Comparison of ENCODE assay signal across 20 cellular contexts in genomic region chr19:5314907-5315298, GRCh38. TPM values are rescaled to one million over a fixed set of nuclear protein-coding genes. Genes with fewer than 3 reads are reported as not detected.
A peak's percentile ranks its signal among the peaks of the same experiment; 100 is the strongest.
DNase-seq lines count a peak whose midpoint lies in the region; ATAC-seq, FAIRE-seq and TF ChIP-seq lines count a peak whose summit lies in the region.
"Had no signal": no experiment of that assay in that cellular context is flagged by ENCODE, and none has a peak within 500 bp of the region (broad histone marks: within the 10 kb centered on the region; RNA-seq: fewer than 3 reads in every experiment).

No MANE protein-coding gene starts in this region.

- no peak overlapping the region for H3K27ac ChIP-seq in IMR-90 (ENCODE audit: insufficient read depth, low read length)
- H3K27ac ChIP-seq in endodermal cell (ENCODE audit: low read depth, low read length): no peak overlapping the region
- no peak overlapping the region for H3K27ac ChIP-seq in osteoblast (ENCODE audit: low read depth, low read length)
- no peak overlapping the region for H3K27ac ChIP-seq in Peyer's patch
- no peak overlapping the region for H3K27ac ChIP-seq in smooth muscle cell (ENCODE audit: low read depth)
- H3K27ac ChIP-seq: BLaER1 treated with 17β-estradiol and CSF1 and Interleukin-3, amounts not matched to agents 10 nM and 100 nM; HL-60 had no signal

- peaks cover 7% of the 10 kb centered on the region; the same call in 1 of the 2 replicates for H3K9me1 ChIP-seq in IMR-90 (ENCODE audit: insufficient read depth, low read length)

- no peak overlapping the region for H4K91ac ChIP-seq in IMR-90 (ENCODE audit: insufficient read depth, low read depth, low read length)

- no peak overlapping the region; the same call in 1 of the 2 replicates for H3K23ac ChIP-seq in IMR-90 (ENCODE audit: low read depth, low read length)

- H3K9me3 Mint-ChIP-seq in endodermal cell: no peaks in the 10 kb centered on the region
- H3K9me3 Mint-ChIP-seq: IgD-negative memory B cell had no signal

- CTCF ChIA-PET in IMR-90 (lab: Yijun Ruan, JAX): no interaction called here

- no peak for ATAC-seq in IMR-90 (ENCODE audit: low read depth)
- no peak for ATAC-seq in GM21367 (IDR thresholded peaks at IDR 0.05; ENCODE audit: unreplicated experiment)
- ATAC-seq: CD8-positive, alpha-beta T cell; GM23338 had no signal

- H3K27me3 Mint-ChIP-seq in endodermal cell (ENCODE audit: insufficient read depth): no peaks in the 10 kb centered on the region

- H2AK5ac ChIP-seq in IMR-90 (ENCODE audit: low read depth, low read length): peak overlapping the region; percentile 20; the same call in 1 of the 2 replicates

- no peak overlapping the region for H2BK120ac ChIP-seq in IMR-90 (ENCODE audit: low read depth, low read length)

- intact Hi-C loops in IMR-90 (cut with micrococcal nuclease): no loop called here

- FAIRE-seq in GM12891 (lab: Jason Lieb, UNC): peak; percentile 28
- FAIRE-seq: A204.1, GM19239 had no signal

- H4K5ac ChIP-seq in IMR-90 (ENCODE audit: low read depth, low read length): no peak overlapping the region

- no peak overlapping the region for H3K56ac ChIP-seq in IMR-90 (ENCODE audit: extremely low read depth, insufficient read depth, low read length)

- TF ChIP-seq CTCF in IMR-90 (conservative IDR thresholded peaks at IDR 0.05; ENCODE audit: low read depth, low read length) (no peak), endodermal cell (conservative IDR thresholded peaks at IDR 0.05) (no peak), osteoblast (IDR thresholded peaks at IDR 0.05; ENCODE audit: extremely low read depth, low read depth, low read length) (no peak), Peyer's patch (IDR thresholded peaks at IDR 0.05) (no peak), smooth muscle cell (IDR thresholded peaks at IDR 0.05; ENCODE audit: borderline replicate concordance, insufficient read depth, poor library complexity, severe bottlenecking) (no peak)

- H2BK15ac ChIP-seq in IMR-90 (ENCODE audit: low read depth, low read length): no peak overlapping the region

- no peak overlapping the region for H3K4ac ChIP-seq in IMR-90 (ENCODE audit: low read depth, low read length)

- no peak overlapping the region for H4K8ac ChIP-seq in IMR-90 (ENCODE audit: low read depth in 2 of 2, low read length in 2 of 2)

- H2BK5ac ChIP-seq in IMR-90 (ENCODE audit: low read depth, low read length, poor library complexity, severe bottlenecking): no peak overlapping the region

- H3K79me1 ChIP-seq in IMR-90 (ENCODE audit: low read depth in 1 of 2, low read length in 2 of 2): peaks cover 0 to 6% of the 10 kb centered on the region in 2 experiments; a peak in 2 of 4 replicates

- H2AFZ ChIP-seq in IMR-90 (replicated peaks; ENCODE audit: low read length, poor library complexity) (peak overlapping the region; percentile 33), osteoblast (ENCODE audit: low read length) (no peak overlapping the region), smooth muscle cell (ENCODE audit: low read depth) (no peak overlapping the region)
- H2AFZ ChIP-seq: GM23338 had no signal

- DNase-seq in GM12891 (ENCODE audit: insufficient read length, low spot score) (no peak), IMR-90 (no peak), endodermal cell (no peak), osteoblast (ENCODE audit: insufficient read length, low spot score, missing footprints) (peak; percentile 30), Peyer's patch (no peak), smooth muscle cell (lab: John Stamatoyannopoulos, UW; ENCODE audit: unreplicated experiment) (no peak)
- DNase-seq: Calu3; CD8-positive, alpha-beta T cell; DMS79 treated with DMSO at 0.1 percent for 48 hours; GF-D8; H7; Kasumi-1; KG1 had no signal

- peaks cover 32% of the 10 kb centered on the region for H4K20me1 ChIP-seq in IMR-90 (ENCODE audit: insufficient read depth, low read length)
- peaks cover 5% of the 10 kb centered on the region for H4K20me1 ChIP-seq in osteoblast (ENCODE audit: insufficient read depth, low read length)
- H4K20me1 ChIP-seq in smooth muscle cell (ENCODE audit: low read depth): peaks cover 22% of the 10 kb centered on the region

- H3K27me3 ChIP-seq in IMR-90 (ENCODE audit: control insufficient read depth, insufficient read depth, low read length) (no peaks in the 10 kb centered on the region), endodermal cell (ENCODE audit: control insufficient read depth, insufficient read depth, low read length, poor library complexity, severe bottlenecking) (no peaks in the 10 kb centered on the region), osteoblast (ENCODE audit: insufficient read depth, low read length) (no peaks in the 10 kb centered on the region), Peyer's patch (no peaks in the 10 kb centered on the region), smooth muscle cell (ENCODE audit: low read depth) (no peaks in the 10 kb centered on the region)
- H3K27me3 ChIP-seq: BLaER1 treated with 17β-estradiol and CSF1 and Interleukin-3, amounts not matched to agents 10 nM and 100 nM had no signal

- H2AK9ac ChIP-seq in IMR-90 (replicated peaks; ENCODE audit: low read depth, low read length, poor library complexity): peak overlapping the region; percentile 42

- no peaks in the 10 kb centered on the region for H3K4me1 Mint-ChIP-seq in endodermal cell
- H3K4me1 Mint-ChIP-seq: GM23338 had no signal

- peaks cover 33% of the 10 kb centered on the region for H3K36me3 Mint-ChIP-seq in endodermal cell (ENCODE audit: low read depth)
- H3K36me3 Mint-ChIP-seq: CD8-positive, alpha-beta T cell had no signal

- peaks cover 3% of the 10 kb centered on the region; the same call in 1 of the 2 replicates for H3K4me1 ChIP-seq in IMR-90 (ENCODE audit: control insufficient read depth, insufficient read depth, low read length)
- H3K4me1 ChIP-seq in endodermal cell (ENCODE audit: control insufficient read depth, insufficient read depth, low read length): no peaks in the 10 kb centered on the region
- H3K4me1 ChIP-seq in osteoblast (ENCODE audit: insufficient read depth, low read length): peaks cover 5% of the 10 kb centered on the region
- H3K4me1 ChIP-seq in Peyer's patch: no peaks in the 10 kb centered on the region
- no peaks in the 10 kb centered on the region for H3K4me1 ChIP-seq in smooth muscle cell (ENCODE audit: low read depth)

- no peaks in the 10 kb centered on the region for H3K9me3 ChIP-seq in IMR-90 (ENCODE audit: control insufficient read depth, insufficient read depth, low read length)
- no peaks in the 10 kb centered on the region for H3K9me3 ChIP-seq in endodermal cell (ENCODE audit: control insufficient read depth, low read length)
- no peaks in the 10 kb centered on the region for H3K9me3 ChIP-seq in osteoblast (ENCODE audit: low read depth, low read length)
- H3K9me3 ChIP-seq in Peyer's patch: no peaks in the 10 kb centered on the region
- H3K9me3 ChIP-seq in smooth muscle cell (replicated peaks; ENCODE audit: low read depth): no peaks in the 10 kb centered on the region
- H3K9me3 ChIP-seq: BLaER1 treated with 17β-estradiol and CSF1 and Interleukin-3, amounts not matched to agents 10 nM and 100 nM had no signal

- WGBS in IMR-90 (ENCODE audit: extremely low coverage in 2 of 2, insufficient read length in 1 of 2), 2 experiments: 73% methylated on average over 3 of the region's 4 CpGs; no CpG with 5 or more reads in 1 of the 2 experiments
- 58 to 84% methylated on average over 2 to 4 of the region's 4 CpGs for WGBS in endodermal cell (ENCODE audit: insufficient coverage in 1 of 2, insufficient read length in 1 of 2), 2 experiments
- WGBS in smooth muscle cell (ENCODE audit: low lambda C conversion rate): 98% methylated on average over 4 of the region's 4 CpGs

- no peaks in the 10 kb centered on the region for H3K36me3 ChIP-seq in IMR-90 (ENCODE audit: control insufficient read depth, insufficient read depth, low read length)
- peaks cover 7% of the 10 kb centered on the region for H3K36me3 ChIP-seq in endodermal cell (ENCODE audit: control insufficient read depth, insufficient read depth, low read length)
- H3K36me3 ChIP-seq in osteoblast (ENCODE audit: insufficient read depth, low read length): no peaks in the 10 kb centered on the region
- H3K36me3 ChIP-seq in Peyer's patch: no peaks in the 10 kb centered on the region
- H3K36me3 ChIP-seq in smooth muscle cell (ENCODE audit: low read depth): no peaks in the 10 kb centered on the region
- H3K36me3 ChIP-seq: BLaER1 treated with 17β-estradiol and CSF1 and Interleukin-3, amounts not matched to agents 10 nM and 100 nM had no signal

- in situ Hi-C loops in IMR-90 (cut with MboI; ENCODE audit: low sequenced_read_pairs): no loop called here

- peak overlapping the region; percentile 53; the same call in 1 of the 2 replicates for H2BK20ac ChIP-seq in IMR-90 (ENCODE audit: low read depth, low read length)

- H3K79me2 ChIP-seq in osteoblast (ENCODE audit: insufficient read depth, low read length) (no peaks in the 10 kb centered on the region), smooth muscle cell (ENCODE audit: low read depth) (no peaks in the 10 kb centered on the region)

- dilution Hi-C loops in IMR-90 (cut with HindIII; ENCODE audit: low sequenced_read_pairs, unreplicated experiment): no loop called here

- H3K18ac ChIP-seq in IMR-90 (ENCODE audit: low read depth, low read length): no peak overlapping the region

- peak overlapping the region; percentile 10 for H3K27ac Mint-ChIP-seq in endodermal cell
- H3K27ac Mint-ChIP-seq: CD8-positive, alpha-beta T cell; GM23338 had no signal

- no TSS peak for BruUV-seq in IMR-90 (replicated peaks; lab: Mats Ljungman, UMichigan)

- no peak for TF ChIP-seq POLR2A in GM12891 (IDR thresholded peaks at IDR 0.05; ENCODE audit: low read depth, low read length)
- no peak for TF ChIP-seq POLR2A in IMR-90 (IDR thresholded peaks at IDR 0.05; ENCODE audit: low read depth, low read length)
- TF ChIP-seq POLR2A in Peyer's patch (IDR thresholded peaks at IDR 0.05): no peak

- H3K4me3 Mint-ChIP-seq in endodermal cell: no peak overlapping the region
- H3K4me3 Mint-ChIP-seq: CD8-positive, alpha-beta T cell; GM23338; IgD-negative memory B cell had no signal

- no peak overlapping the region for H3K4me3 ChIP-seq in IMR-90 (ENCODE audit: insufficient read depth, low read depth, low read length)
- H3K4me3 ChIP-seq in endodermal cell (ENCODE audit: low read length): no peak overlapping the region
- no peak overlapping the region for H3K4me3 ChIP-seq in osteoblast (ENCODE audit: insufficient read depth, low read length)
- H3K4me3 ChIP-seq in Peyer's patch: no peak overlapping the region
- H3K4me3 ChIP-seq in smooth muscle cell: no peak overlapping the region
- H3K4me3 ChIP-seq: BLaER1 treated with 17β-estradiol and CSF1 and Interleukin-3, amounts not matched to agents 10 nM and 100 nM; GM23338 had no signal

- H3F3A ChIP-seq in smooth muscle cell (ENCODE audit: low read depth): no peaks in the 10 kb centered on the region

- no peak overlapping the region for H3K9ac ChIP-seq in IMR-90 (ENCODE audit: low read depth, low read length)
- H3K9ac ChIP-seq in endodermal cell (ENCODE audit: extremely low read depth, low read length, poor library complexity, severe bottlenecking): no peak overlapping the region
- H3K9ac ChIP-seq in smooth muscle cell (ENCODE audit: low read depth): no peak overlapping the region
- H3K9ac ChIP-seq: BLaER1 treated with 17β-estradiol and CSF1 and Interleukin-3, amounts not matched to agents 10 nM and 100 nM had no signal

- no peak for TF ChIP-seq RAD21 in IMR-90 (IDR thresholded peaks at IDR 0.05; ENCODE audit: low read length)

- no peak overlapping the region for H3K14ac ChIP-seq in IMR-90 (replicated peaks; ENCODE audit: low read depth, low read length)

- H3K4me2 ChIP-seq in IMR-90 (ENCODE audit: low read depth, low read length): no peak overlapping the region
- H3K4me2 ChIP-seq in osteoblast (ENCODE audit: insufficient read depth, low read length): no peak overlapping the region
- no peak overlapping the region for H3K4me2 ChIP-seq in smooth muscle cell
- H3K4me2 ChIP-seq: GM23338 had no signal

- POLR2A ChIA-PET in IMR-90 (lab: Charles Lee; ENCODE audit: unreplicated experiment): no interaction called here

RNA-seq across cellular contexts. Expression of gene PTPRS, which starts 25.7 kb away (rescaled TPM):
- 7.4 TPM for polyA plus RNA-seq in GM12891 (2012; ENCODE audit: low read depth, missing spikeins)
- total RNA-seq in IMR-90 (2012; rRNA removed) (40.1 and 43.3 TPM in 2 replicates), endodermal cell (100 to 1,000 TPM; 226 to 248 TPM), osteoblast (218 and 227 TPM in 2 replicates), Peyer's patch (10 to 100 TPM; 14.2 to 85.8 (median 24.7) TPM), smooth muscle cell (57.1 and 71.6 TPM in 2 replicates)
- polyA plus RNA-seq in IMR-90 (2012; rRNA removed) (51.9 and 56.5 TPM in 2 replicates), smooth muscle cell (24.8 and 30.2 TPM in 2 replicates)
- 38.6 and 74.6 TPM in 2 replicates for polyA plus RNA-seq in IMR-90 (2012; cell fraction: cytosol; rRNA removed)
- 97.2 and 218 TPM in 2 replicates for polyA plus RNA-seq in IMR-90 (2012; cell fraction: nucleus; rRNA removed; ENCODE audit: low replicate concordance)
- polyA plus RNA-seq in endodermal cell (2013, experiment 1 of 2): 178 TPM
- 175 TPM for polyA plus RNA-seq in endodermal cell (2013, experiment 2 of 2)
